Comparison of ENCODE assay signal across 17 cellular contexts in the genomic region with DNA sequence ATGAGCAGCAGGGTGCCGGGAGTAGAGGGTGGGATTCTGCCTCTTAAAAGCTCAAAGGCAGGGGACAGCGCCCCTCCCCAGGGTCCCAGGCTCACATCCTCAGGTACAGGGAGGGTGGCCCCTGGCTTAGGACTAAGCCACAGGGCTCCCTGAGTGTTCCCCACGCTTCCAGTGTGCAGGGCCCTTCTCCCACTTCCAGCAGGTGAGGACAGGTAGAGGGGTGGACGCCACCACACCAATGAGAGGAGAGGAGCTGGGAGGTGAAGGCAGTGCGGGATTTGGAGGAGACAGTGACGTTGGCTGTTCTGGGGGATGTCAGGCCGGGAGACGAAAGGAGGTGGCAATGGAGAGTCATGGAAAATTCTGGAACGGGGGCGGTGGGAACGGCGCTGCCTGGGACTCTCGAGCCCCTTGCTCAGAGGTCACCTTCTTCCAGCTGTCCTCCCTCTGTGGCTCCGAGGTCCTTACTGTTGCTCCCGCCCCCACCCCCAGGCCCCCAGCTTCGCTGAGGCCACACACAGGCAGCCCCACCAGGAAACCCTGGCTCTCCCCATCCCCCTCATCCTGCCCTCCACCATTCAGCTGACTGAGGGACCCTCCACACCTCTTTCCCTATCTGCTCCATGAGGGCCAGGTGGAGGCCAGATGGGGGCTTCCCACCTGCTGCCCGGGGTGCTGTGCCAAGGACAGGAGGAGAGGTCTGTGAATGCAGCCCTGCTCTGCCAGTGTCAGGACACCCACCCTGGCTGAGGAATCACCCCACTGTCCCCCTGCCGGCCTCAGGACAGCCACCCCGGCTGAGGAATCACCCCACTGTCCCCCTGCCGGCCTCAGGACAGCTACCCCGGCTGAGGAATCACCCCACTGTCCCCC. TPM values are rescaled to one million over a fixed set of nuclear protein-coding genes. Genes with fewer than 3 reads are reported as not detected.
DNase-seq lines count a peak whose midpoint lies in the region; ATAC-seq and TF ChIP-seq lines count a peak whose summit lies in the region.
"Had no signal": no experiment of that assay in that cellular context is flagged by ENCODE, and none has a peak within 500 bp of the region (broad histone marks: within the 10 kb centered on the region; RNA-seq: fewer than 3 reads in every experiment).

No MANE protein-coding gene starts in this region.

- TF ChIP-seq CTCF in H9 (conservative IDR thresholded peaks at IDR 0.05) (no peak), nephron progenitor cell (IDR thresholded peaks at IDR 0.05) (no peak), omental fat pad (IDR thresholded peaks at IDR 0.05) (no peak), sigmoid colon (IDR thresholded peaks at IDR 0.05) (no peak)

- H3K36me3 ChIP-seq in Karpas-422 (ENCODE audit: insufficient read depth, low read length) = no peaks in the 10 kb centered on the region
- H3K36me3 ChIP-seq in sigmoid colon = no peaks in the 10 kb centered on the region

- no peaks in the 10 kb centered on the region for H3K79me2 ChIP-seq in H9 (ENCODE audit: insufficient read depth, low read length)
- H3K79me2 ChIP-seq in Karpas-422 (ENCODE audit: low read length) = no peaks in the 10 kb centered on the region

- no peak overlapping the region for H2BK15ac ChIP-seq in H9 (ENCODE audit: low read depth, low read length)

- no peak overlapping the region for H2BK12ac ChIP-seq in H9 (ENCODE audit: insufficient read length, low read depth, low read length)

- H4K8ac ChIP-seq in H9 (replicated peaks; ENCODE audit: insufficient read length, low read depth, low read length) = no peak overlapping the region

- H4K5ac ChIP-seq in H9 (ENCODE audit: insufficient read length, low read depth, low read length) = no peak overlapping the region

- H3K9me2 ChIP-seq in Karpas-422 (replicated peaks; ENCODE audit: insufficient read depth, low read length) = no peaks in the 10 kb centered on the region

- no peak for DNase-seq in H9
- DNase-seq in Karpas-422 = no peak
- DNase-seq in right cardiac atrium = peak in 2 of 3 donors; percentile 2 to 13
- peak; percentile 1 for DNase-seq in nephron progenitor cell
- DNase-seq in omental fat pad (ENCODE audit: low spot score) = no peak
- DNase-seq in NOMO-1 (lab: John Stamatoyannopoulos, UW; ENCODE audit: unreplicated experiment in 2 of 2) = no peak
- no peak for DNase-seq in sigmoid colon
- DNase-seq in activated naive CD8-positive, alpha-beta T cell treated with anti-CD3 and anti-CD28 coated beads for 36 hours = no peak
- DNase-seq: ACHN, DMS79, KBM-7, NCI-H1436, NCI-H2029, NCI-H2171, SIG-M5 had no signal

- no peak overlapping the region for H3K4me3 Mint-ChIP-seq in H9
- H3K4me3 Mint-ChIP-seq in nephron progenitor cell = no peak overlapping the region
- no peak overlapping the region for H3K4me3 Mint-ChIP-seq in activated naive CD8-positive, alpha-beta T cell treated with anti-CD3 and anti-CD28 coated beads for 36 hours

- peaks cover 19% of the 10 kb centered on the region for H3K27me3 Mint-ChIP-seq in H9 (ENCODE audit: low read depth)
- peaks cover 51% of the 10 kb centered on the region for H3K27me3 Mint-ChIP-seq in nephron progenitor cell (ENCODE audit: low read depth, poor library complexity)
- H3K27me3 Mint-ChIP-seq in activated naive CD8-positive, alpha-beta T cell treated with anti-CD3 and anti-CD28 coated beads for 36 hours = peaks cover 12% of the 10 kb centered on the region

- no peak for TF ChIP-seq POLR2A in sigmoid colon (IDR thresholded peaks at IDR 0.05)

- no peak overlapping the region for H3K27ac ChIP-seq in H9 (ENCODE audit: insufficient read length, low read depth, low read length)
- H3K27ac ChIP-seq in Karpas-422 (ENCODE audit: low read length) = no peak overlapping the region
- no peak overlapping the region for H3K27ac ChIP-seq in right cardiac atrium (ENCODE audit: low read length)
- H3K27ac ChIP-seq in sigmoid colon = no peak overlapping the region
- H3K27ac ChIP-seq: C4-2B had no signal

- H3K9ac ChIP-seq in H9 (ENCODE audit: extremely low read depth, insufficient read length, low read length) (no peak overlapping the region), Karpas-422 (ENCODE audit: low read length) (no peak overlapping the region)

- H3K27ac Mint-ChIP-seq in H9 (peak overlapping the region in 1 of 3 experiments; percentile 74; a peak in 2 of 7 replicates), nephron progenitor cell (no peak overlapping the region)
- H3K27ac Mint-ChIP-seq in activated naive CD8-positive, alpha-beta T cell treated with anti-CD3 and anti-CD28 coated beads for 36 hours = no peak overlapping the region

- H2AK5ac ChIP-seq in H9 (ENCODE audit: insufficient read length, low read length) = no peak overlapping the region

- H3K9me3 ChIP-seq in H9 (ENCODE audit: control insufficient read depth, low read depth, low read length) = no peaks in the 10 kb centered on the region
- H3K9me3 ChIP-seq in Karpas-422 (ENCODE audit: low read length) = no peaks in the 10 kb centered on the region
- no peaks in the 10 kb centered on the region for H3K9me3 ChIP-seq in right cardiac atrium (ENCODE audit: control insufficient read depth, low read length)
- no peaks in the 10 kb centered on the region for H3K9me3 ChIP-seq in sigmoid colon

- H3T11ph ChIP-seq in H9 (ENCODE audit: low read length) = no peak overlapping the region

- TF ChIP-seq EP300 in sigmoid colon (IDR thresholded peaks at IDR 0.05) = no peak

- H3K4me1 Mint-ChIP-seq in H9 (peaks cover 7 to 30% of the 10 kb centered on the region in 2 experiments), nephron progenitor cell (no peaks in the 10 kb centered on the region)
- H3K4me1 Mint-ChIP-seq in activated naive CD8-positive, alpha-beta T cell treated with anti-CD3 and anti-CD28 coated beads for 36 hours = peaks cover 27% of the 10 kb centered on the region

- peak overlapping the region; percentile 33; the same call in 1 of the 2 replicates for H3K4me3 ChIP-seq in Karpas-422 (ENCODE audit: low read length)
- H3K4me3 ChIP-seq in right cardiac atrium (ENCODE audit: low read length) = no peak overlapping the region
- H3K4me3 ChIP-seq in sigmoid colon = no peak overlapping the region

- H3K36me3 Mint-ChIP-seq in H9 (ENCODE audit: insufficient read depth in 1 of 3, low read depth in 3 of 3) = no peaks in the 10 kb centered on the region
- H3K36me3 Mint-ChIP-seq in nephron progenitor cell (ENCODE audit: low read depth) = no peaks in the 10 kb centered on the region
- H3K36me3 Mint-ChIP-seq in activated naive CD8-positive, alpha-beta T cell treated with anti-CD3 and anti-CD28 coated beads for 36 hours = peaks cover 4% of the 10 kb centered on the region

- H2AFZ ChIP-seq in H9 (ENCODE audit: low read length) (no peak overlapping the region), Karpas-422 (ENCODE audit: low read length) (no peak overlapping the region)

- ATAC-seq in right cardiac atrium (no peak), omental fat pad (ENCODE audit: low FRiP score) (no peak)

- no peaks in the 10 kb centered on the region for H3K27me3 ChIP-seq in H9 (ENCODE audit: insufficient read depth, low read length)
- H3K27me3 ChIP-seq in Karpas-422 (ENCODE audit: low read length) = no peaks in the 10 kb centered on the region; the same call in 1 of the 2 replicates
- no peaks in the 10 kb centered on the region for H3K27me3 ChIP-seq in right cardiac atrium (ENCODE audit: control insufficient read depth, insufficient read depth)
- H3K27me3 ChIP-seq in sigmoid colon = peaks cover 11 to 77% (median 50%) of the 10 kb centered on the region in 3 donors

- no peaks in the 10 kb centered on the region for H3K79me1 ChIP-seq in H9 (ENCODE audit: insufficient read depth, low read depth, low read length, poor library complexity, severe bottlenecking)

- H3K9me3 Mint-ChIP-seq in H9 (peaks cover 7 to 8% of the 10 kb centered on the region in 2 experiments; a peak in 3 of 5 replicates), nephron progenitor cell (peaks cover 12% of the 10 kb centered on the region)
- H3K9me3 Mint-ChIP-seq in activated naive CD8-positive, alpha-beta T cell treated with anti-CD3 and anti-CD28 coated beads for 36 hours = peaks cover 3% of the 10 kb centered on the region

- no peak overlapping the region for H3K14ac ChIP-seq in H9 (ENCODE audit: insufficient read depth, low read length)

- H3K23ac ChIP-seq in H9 (ENCODE audit: insufficient read length, low read depth, low read length) = peak overlapping the region; percentile 56

- intact Hi-C loops in right cardiac atrium (cut with DNase I) = no loop called here
- intact Hi-C loops in sigmoid colon (cut with DNase I) = no loop called here

- peaks cover 6% of the 10 kb centered on the region for H3K23me2 ChIP-seq in H9 (ENCODE audit: insufficient read length, low read depth, low read length, poor library complexity, severe bottlenecking)

- H4K91ac ChIP-seq in H9 (ENCODE audit: insufficient read length, low read depth, low read length) = no peak overlapping the region

- no peak overlapping the region for H3K18ac ChIP-seq in H9 (ENCODE audit: insufficient read length, low read depth, low read length)

- H3K4me1 ChIP-seq in H9 (ENCODE audit: insufficient read depth, low read length) = no peaks in the 10 kb centered on the region; the same call in 1 of the 2 replicates
- peaks cover 57% of the 10 kb centered on the region for H3K4me1 ChIP-seq in Karpas-422 (ENCODE audit: low read length)
- H3K4me1 ChIP-seq in right cardiac atrium (ENCODE audit: control insufficient read depth, insufficient read depth, low read length) = no peaks in the 10 kb centered on the region
- no peaks in the 10 kb centered on the region for H3K4me1 ChIP-seq in sigmoid colon

- no peak overlapping the region for H3K56ac ChIP-seq in H9 (ENCODE audit: insufficient read length, low read depth, low read length)

- H2BK120ac ChIP-seq in H9 (ENCODE audit: low read depth, low read length, poor library complexity, severe bottlenecking) = no peak overlapping the region

- H2BK5ac ChIP-seq in H9 (ENCODE audit: insufficient read length, low read length) = no peak overlapping the region

- no peak overlapping the region for H2BK20ac ChIP-seq in H9 (ENCODE audit: low read depth, low read length, poor library complexity, severe bottlenecking)

- H3K4ac ChIP-seq in H9 (ENCODE audit: low read depth, low read length) = no peak overlapping the region

- H4K20me1 ChIP-seq in H9 (ENCODE audit: control insufficient read depth, insufficient read depth, insufficient read length) (no peaks in the 10 kb centered on the region), Karpas-422 (ENCODE audit: insufficient read depth, low read depth, low read length) (peaks cover 32% of the 10 kb centered on the region)

- H3K4me2 ChIP-seq in H9 (ENCODE audit: insufficient read depth, insufficient read length, low read length) (no peak overlapping the region), Karpas-422 (ENCODE audit: low read depth, low read length, poor library complexity, severe bottlenecking) (peak overlapping the region; percentile 50)

- WGBS in H9 (ENCODE audit: extremely low coverage, insufficient read length, low lambda C conversion rate) = no CpG with 5 or more reads among the region's 21 CpGs
- 61% methylated on average over 21 of the region's 21 CpGs for WGBS in right cardiac atrium
- 67 to 81% methylated on average over 21 of the region's 21 CpGs for WGBS in sigmoid colon, 2 donors

RNA-seq across cellular contexts. Expression of gene ACSF3, which starts 57.7 kb away (rescaled TPM):
- total RNA-seq in H9 (2021) = 22.3 and 31.3 TPM in 2 replicates
- 30.4 and 49.4 TPM in 2 replicates for total RNA-seq in Karpas-422 (2014; rRNA removed; shearing (Covaris generic); ENCODE audit: low replicate concordance)
- total RNA-seq in right cardiac atrium = 10 to 100 TPM; 13.9 to 22.4 (median 16.7) TPM
- polyA plus RNA-seq in right cardiac atrium = 16.4 TPM
- 10 to 100 TPM; 17.6 to 27.6 (median 21.6) TPM for total RNA-seq in omental fat pad
- 10 to 100 TPM; 19.7 to 31.6 (median 24.8) TPM for total RNA-seq in sigmoid colon
- polyA plus RNA-seq in sigmoid colon = 10 to 100 TPM; 28.2 to 42.2 (median 35.6) TPM
- 10 to 100 TPM; 32.1 to 38.4 TPM for total RNA-seq in activated naive CD8-positive, alpha-beta T cell treated with anti-CD3 and anti-CD28 coated beads for 36 hours

RNA-seq across cellular contexts. Expression of gene CBFA2T3, which starts 58.9 kb away (rescaled TPM):
- 2.8 and 2.9 TPM in 2 replicates for total RNA-seq in H9 (2021)
- not detected in 2 replicates for total RNA-seq in Karpas-422 (2014; rRNA removed; shearing (Covaris generic); ENCODE audit: low replicate concordance)
- total RNA-seq in right cardiac atrium = 1 to 10 TPM; 5.6 to 8.5 (median 6.9) TPM
- polyA plus RNA-seq in right cardiac atrium = 7.3 TPM
- 10 to 100 TPM in 1 of 4 donors, 1 to 10 TPM in 2, under 1 TPM in 1; 0.84 to 12.6 (median 1.4) TPM for total RNA-seq in omental fat pad
- 10 to 100 TPM in 1 of 4 donors, 1 to 10 TPM in 2, under 1 TPM in 1; 0.95 to 26.8 (median 3.4) TPM for total RNA-seq in sigmoid colon
- polyA plus RNA-seq in sigmoid colon = 1 to 10 TPM; 4.2 to 9.8 (median 7.2) TPM
- under 1 TPM; 0.28 to 0.56 TPM for total RNA-seq in activated naive CD8-positive, alpha-beta T cell treated with anti-CD3 and anti-CD28 coated beads for 36 hours
- total RNA-seq: H4 had no signal

Comparison
In these comparisons a context has a peak if more than half of its experiments do, and no peak if none do; other contexts are left out.
1. DNase-seq: peak in right cardiac atrium (2 of 3) and nephron progenitor cell (single experiment); none in H9 (single experiment), Karpas-422 (single experiment), omental fat pad (single experiment), NOMO-1 (0 of 2), sigmoid colon (single experiment) and activated naive CD8-positive, alpha-beta T cell treated with anti-CD3 and anti-CD28 coated beads for 36 hours (single experiment).